ENCODE assay signal across 8 cellular contexts in genomic region chr7:111752022-111752582, GRCh38.
DNase-seq lines count a peak whose midpoint lies in the region; ATAC-seq and TF ChIP-seq lines count a peak whose summit lies in the region.

No MANE protein-coding gene starts in this region.

- in situ Hi-C loops in SK-MEL-5 (cut with HindIII; ENCODE audit: low pct_unique_long_range_greater_than_20kb, low sequenced_read_pairs) = loop anchor here (25.0 kb wide), 1 partner anchor 660 kb away; no protein-coding TSS in a partner anchor

- no peak overlapping the region for H3K27ac Mint-ChIP-seq in activated naive CD8-positive, alpha-beta T cell treated with anti-CD3 and anti-CD28 coated beads for 36 hours

- H3K27ac ChIP-seq in right atrium auricular region = no peak overlapping the region

- no peaks in the 10 kb centered on the region for H3K9me3 ChIP-seq in right atrium auricular region

- peaks cover 6% of the 10 kb centered on the region for H3K27me3 Mint-ChIP-seq in activated naive CD8-positive, alpha-beta T cell treated with anti-CD3 and anti-CD28 coated beads for 36 hours

- DNase-seq in GM12864 (ENCODE audit: low read depth) = no peak
- no peak for DNase-seq in LNCaP clone FGC (ENCODE audit: low read depth)
- DNase-seq in SK-MEL-5 (ENCODE audit: low read depth, low spot score) = peak; percentile 90
- DNase-seq in activated naive CD8-positive, alpha-beta T cell treated with anti-CD3 and anti-CD28 coated beads for 36 hours = peak; percentile 56
- DNase-seq in right atrium auricular region (ENCODE audit: low spot score) = no peak
- peak; percentile 74 for DNase-seq in stimulated activated CD4-positive, alpha-beta T cell treated with anti-CD3 and anti-CD28 coated beads, Interleukin-15, amount 100 ng/mL, for 24 hours
- DNase-seq in DMS153 (lab: John Stamatoyannopoulos, UW) = no peak

- H3K36me3 Mint-ChIP-seq in activated naive CD8-positive, alpha-beta T cell treated with anti-CD3 and anti-CD28 coated beads for 36 hours = no peaks in the 10 kb centered on the region

- no peaks in the 10 kb centered on the region for H3K27me3 ChIP-seq in right atrium auricular region

- no peaks in the 10 kb centered on the region for H3K4me1 ChIP-seq in right atrium auricular region

- H3K4me3 Mint-ChIP-seq in activated naive CD8-positive, alpha-beta T cell treated with anti-CD3 and anti-CD28 coated beads for 36 hours = no peak overlapping the region

- TF ChIP-seq CTCF in GM12864 (IDR thresholded peaks at IDR 0.05; ENCODE audit: low read depth, low read length, missing control alignments) (peak; percentile 76), LNCaP clone FGC (IDR thresholded peaks at IDR 0.05; ENCODE audit: control insufficient read depth, extremely low read depth, insufficient read depth) (peak; percentile 78), right atrium auricular region (IDR thresholded peaks at IDR 0.05) (peak; percentile 49 to 79)

- peak; percentile 88 for ATAC-seq in GM21825 (IDR thresholded peaks at IDR 0.05; ENCODE audit: unreplicated experiment)

- H3K4me1 Mint-ChIP-seq in activated naive CD8-positive, alpha-beta T cell treated with anti-CD3 and anti-CD28 coated beads for 36 hours = no peaks in the 10 kb centered on the region

- H3K4me3 ChIP-seq in GM12864 (ENCODE audit: low read depth, low read length) (no peak overlapping the region), LNCaP clone FGC (ENCODE audit: low read depth, low read length) (no peak overlapping the region), right atrium auricular region (no peak overlapping the region)

- H3K36me3 ChIP-seq in right atrium auricular region = peaks cover 3% of the 10 kb centered on the region

- H3K9me3 Mint-ChIP-seq in activated naive CD8-positive, alpha-beta T cell treated with anti-CD3 and anti-CD28 coated beads for 36 hours = no peaks in the 10 kb centered on the region

Comparison
In these comparisons a context has a peak if more than half of its experiments do, and no peak if none do; other contexts are left out.
1. DNase-seq: peak in SK-MEL-5 (single experiment), activated naive CD8-positive, alpha-beta T cell treated with anti-CD3 and anti-CD28 coated beads for 36 hours (single experiment) and stimulated activated CD4-positive, alpha-beta T cell treated with anti-CD3 and anti-CD28 coated beads, Interleukin-15, amount 100 ng/mL, for 24 hours (single experiment); none in GM12864 (single experiment), LNCaP clone FGC (single experiment), right atrium auricular region (single experiment) and DMS153 (single experiment).
2. Peak in every context shown above with its lines, with median percentiles within 50 percentile points of each other: CTCF ChIP-seq.